ENCODE assay signal across 26 cellular contexts in genomic region chr13:113537909-113538688, GRCh38. TPM values are rescaled to one million over a fixed set of nuclear protein-coding genes. Genes with fewer than 3 reads are reported as not detected.
DNase-seq lines count a peak whose midpoint lies in the region; ATAC-seq, FAIRE-seq and TF ChIP-seq lines count a peak whose summit lies in the region.
"Had no signal": no experiment of that assay in that cellular context is flagged by ENCODE, and none has a peak within 500 bp of the region (broad histone marks: within the 10 kb centered on the region; RNA-seq: fewer than 3 reads in every experiment).

No MANE protein-coding gene starts in this region.

- CTCF ChIA-PET in HEK293 (lab: Yijun Ruan, JAX), result interaction anchor here (0.6 to 0.9 kb wide), 2 partner anchors 24 to 107 kb away, joined by 5 read pairs; no protein-coding TSS in a partner anchor

- no peaks in the 10 kb centered on the region for H3K4me1 ChIP-seq in HEK293 (ENCODE audit: control insufficient read depth, insufficient read depth, low read length)
- H3K4me1 ChIP-seq: gastroesophageal sphincter, parathyroid adenoma had no signal

- H3K4me1 Mint-ChIP-seq in nephron progenitor cell, result peaks cover 56% of the 10 kb centered on the region
- H3K4me1 Mint-ChIP-seq: stimulated activated naive CD8-positive, alpha-beta T cell treated with anti-CD3 and anti-CD28 coated beads, Interleukin-15, amount 100 ng/mL, for 72 hours had no signal

- H3K36me3 Mint-ChIP-seq in nephron progenitor cell (ENCODE audit: low read depth), result peaks cover 80% of the 10 kb centered on the region

- peaks cover 2% of the 10 kb centered on the region for H3K27me3 Mint-ChIP-seq in nephron progenitor cell (ENCODE audit: low read depth, poor library complexity)
- H3K27me3 Mint-ChIP-seq: stimulated activated naive CD8-positive, alpha-beta T cell treated with anti-CD3 and anti-CD28 coated beads, Interleukin-15, amount 100 ng/mL, for 72 hours had no signal

- H3K36me3 ChIP-seq in HEK293 (ENCODE audit: control insufficient read depth in 2 of 2, insufficient read depth in 1 of 2, low read length in 2 of 2), result peaks cover 0 to 52% of the 10 kb centered on the region in 2 experiments; a peak in 1 of 3 replicates
- H3K36me3 ChIP-seq in bronchial epithelial cell (ENCODE audit: control insufficient read depth, insufficient read depth, low read length), result peaks cover 23% of the 10 kb centered on the region

- H3K27ac ChIP-seq in HEK293 (ENCODE audit: extremely low read depth, low read depth, low read length), result no peak overlapping the region
- H3K27ac ChIP-seq: brain microvascular endothelial cell, C4-2B, gastroesophageal sphincter, parathyroid adenoma, VCaP had no signal

- POLR2A ChIA-PET in HEK293 (lab: Yijun Ruan, JAX), result no interaction called here

- H3K27me3 ChIP-seq in bronchial epithelial cell (ENCODE audit: control insufficient read depth, insufficient read depth, low read length), result no peaks in the 10 kb centered on the region
- H3K27me3 ChIP-seq: brain microvascular endothelial cell, gastroesophageal sphincter had no signal

- no peaks in the 10 kb centered on the region for H3K9me3 ChIP-seq in HEK293 (ENCODE audit: control insufficient read depth, insufficient read depth, low read depth, low read length)
- H3K9me3 ChIP-seq: gastroesophageal sphincter had no signal

- DNase-seq in bronchial epithelial cell (ENCODE audit: low read depth) (no peak), nephron progenitor cell (no peak), urothelium cell line (ENCODE audit: low spot score) (no peak), NCI-H2107 (lab: John Stamatoyannopoulos, UW) (no peak)
- DNase-seq: activated CD4-positive, alpha-beta T cell treated with anti-CD3 and anti-CD28 coated beads for 48 hours; amygdala; brain microvascular endothelial cell; DMS79; mammary epithelial cell; NCI-H1092 treated with DMSO at 0.1 percent for 48 hours; NCI-H187; NCI-H2171 treated with DMSO at 0.1 percent for 48 hours; NCI-H526; Right ventricle myocardium superior; stimulated activated CD8-positive, alpha-beta memory T cell treated with anti-CD3 and anti-CD28 coated beads, Interleukin-4, amount 100 ng/mL, for 48 hours; stimulated activated naive CD8-positive, alpha-beta T cell treated with anti-CD3 and anti-CD28 coated beads, Interleukin-15, amount 100 ng/mL, for 72 hours had no signal

- peak overlapping the region; percentile 44 for H3K27ac Mint-ChIP-seq in nephron progenitor cell
- H3K27ac Mint-ChIP-seq: activated naive CD4-positive, alpha-beta T cell treated with anti-CD3 and anti-CD28 coated beads, Interleukin-2, amount 50 U/mL, for 72 hours; stimulated activated naive CD8-positive, alpha-beta T cell treated with anti-CD3 and anti-CD28 coated beads, Interleukin-15, amount 100 ng/mL, for 72 hours had no signal

- ATAC-seq in HG03095 (IDR thresholded peaks at IDR 0.05; ENCODE audit: unreplicated experiment), result no peak
- no peak for ATAC-seq in GM21528 (IDR thresholded peaks at IDR 0.05; ENCODE audit: low FRiP score, unreplicated experiment)
- ATAC-seq: activated naive CD4-positive, alpha-beta T cell treated with anti-CD3 and anti-CD28 coated beads, Interleukin-2, amount 50 U/mL, for 72 hours; gastroesophageal sphincter; K562; stimulated activated naive CD8-positive, alpha-beta T cell treated with anti-CD3 and anti-CD28 coated beads, Interleukin-15, amount 100 ng/mL, for 72 hours had no signal

- H3K4me3 Mint-ChIP-seq in nephron progenitor cell, result no peak overlapping the region
- H3K4me3 Mint-ChIP-seq: stimulated activated naive CD8-positive, alpha-beta T cell treated with anti-CD3 and anti-CD28 coated beads, Interleukin-15, amount 100 ng/mL, for 72 hours had no signal

- FAIRE-seq in bronchial epithelial cell (lab: Jason Lieb, UNC) (peak; percentile 100), urothelium cell line (lab: Jason Lieb, UNC) (peak; percentile 100)
- FAIRE-seq: G401.6, K562 had no signal

- TF ChIP-seq CTCF in HEK293 (tag by site-specific recombination; IDR thresholded peaks at IDR 0.05) (no peak), bronchial epithelial cell (IDR thresholded peaks at IDR 0.05; ENCODE audit: insufficient read depth, low read length, severe bottlenecking) (no peak), nephron progenitor cell (IDR thresholded peaks at IDR 0.05) (no peak)

- no peak overlapping the region for H3K4me3 ChIP-seq in HEK293 (ENCODE audit: low read depth, low read length)
- H3K4me3 ChIP-seq in bronchial epithelial cell (ENCODE audit: low read depth, low read length), result no peak overlapping the region
- H3K4me3 ChIP-seq: gastroesophageal sphincter, K562 had no signal

- peaks cover 22% of the 10 kb centered on the region for H3K9me3 Mint-ChIP-seq in nephron progenitor cell
- H3K9me3 Mint-ChIP-seq: activated naive CD4-positive, alpha-beta T cell treated with anti-CD3 and anti-CD28 coated beads, Interleukin-2, amount 50 U/mL, for 72 hours; stimulated activated naive CD8-positive, alpha-beta T cell treated with anti-CD3 and anti-CD28 coated beads, Interleukin-15, amount 100 ng/mL, for 72 hours had no signal

TF ChIP-seq in HEK293, 187 proteins besides CTCF, POLR2A, EP300 and RAD21:
- TF ChIP-seq, protein P1, sequence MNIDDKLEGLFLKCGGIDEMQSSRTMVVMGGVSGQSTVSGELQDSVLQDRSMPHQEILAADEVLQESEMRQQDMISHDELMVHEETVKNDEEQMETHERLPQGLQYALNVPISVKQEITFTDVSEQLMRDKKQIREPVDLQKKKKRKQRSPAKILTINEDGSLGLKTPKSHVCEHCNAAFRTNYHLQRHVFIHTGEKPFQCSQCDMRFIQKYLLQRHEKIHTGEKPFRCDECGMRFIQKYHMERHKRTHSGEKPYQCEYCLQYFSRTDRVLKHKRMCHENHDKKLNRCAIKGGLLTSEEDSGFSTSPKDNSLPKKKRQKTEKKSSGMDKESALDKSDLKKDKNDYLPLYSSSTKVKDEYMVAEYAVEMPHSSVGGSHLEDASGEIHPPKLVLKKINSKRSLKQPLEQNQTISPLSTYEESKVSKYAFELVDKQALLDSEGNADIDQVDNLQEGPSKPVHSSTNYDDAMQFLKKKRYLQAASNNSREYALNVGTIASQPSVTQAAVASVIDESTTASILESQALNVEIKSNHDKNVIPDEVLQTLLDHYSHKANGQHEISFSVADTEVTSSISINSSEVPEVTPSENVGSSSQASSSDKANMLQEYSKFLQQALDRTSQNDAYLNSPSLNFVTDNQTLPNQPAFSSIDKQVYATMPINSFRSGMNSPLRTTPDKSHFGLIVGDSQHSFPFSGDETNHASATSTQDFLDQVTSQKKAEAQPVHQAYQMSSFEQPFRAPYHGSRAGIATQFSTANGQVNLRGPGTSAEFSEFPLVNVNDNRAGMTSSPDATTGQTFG (tag by site-specific recombination; IDR thresholded peaks at IDR 0.05; ENCODE audit: borderline replicate concordance), result no peak
- TF ChIP-seq ZSCAN4 (tag by site-specific recombination; IDR thresholded peaks at IDR 0.05), result peak; percentile 60
TF ChIP-seq in HEK293: peak in this region for 1.

RNA-seq across cellular contexts. Expression of gene TFDP1, which starts 46.5 kb away (rescaled TPM):
- total RNA-seq in bronchial epithelial cell, result 32.6 and 35.8 TPM in 2 replicates

RNA-seq across cellular contexts. Expression of gene DCUN1D2, which starts 47.6 kb away (rescaled TPM):
- 14.2 and 16.3 TPM in 2 replicates for total RNA-seq in bronchial epithelial cell
